Comparison of ENCODE assay signal across 12 cellular contexts in the genomic region with DNA sequence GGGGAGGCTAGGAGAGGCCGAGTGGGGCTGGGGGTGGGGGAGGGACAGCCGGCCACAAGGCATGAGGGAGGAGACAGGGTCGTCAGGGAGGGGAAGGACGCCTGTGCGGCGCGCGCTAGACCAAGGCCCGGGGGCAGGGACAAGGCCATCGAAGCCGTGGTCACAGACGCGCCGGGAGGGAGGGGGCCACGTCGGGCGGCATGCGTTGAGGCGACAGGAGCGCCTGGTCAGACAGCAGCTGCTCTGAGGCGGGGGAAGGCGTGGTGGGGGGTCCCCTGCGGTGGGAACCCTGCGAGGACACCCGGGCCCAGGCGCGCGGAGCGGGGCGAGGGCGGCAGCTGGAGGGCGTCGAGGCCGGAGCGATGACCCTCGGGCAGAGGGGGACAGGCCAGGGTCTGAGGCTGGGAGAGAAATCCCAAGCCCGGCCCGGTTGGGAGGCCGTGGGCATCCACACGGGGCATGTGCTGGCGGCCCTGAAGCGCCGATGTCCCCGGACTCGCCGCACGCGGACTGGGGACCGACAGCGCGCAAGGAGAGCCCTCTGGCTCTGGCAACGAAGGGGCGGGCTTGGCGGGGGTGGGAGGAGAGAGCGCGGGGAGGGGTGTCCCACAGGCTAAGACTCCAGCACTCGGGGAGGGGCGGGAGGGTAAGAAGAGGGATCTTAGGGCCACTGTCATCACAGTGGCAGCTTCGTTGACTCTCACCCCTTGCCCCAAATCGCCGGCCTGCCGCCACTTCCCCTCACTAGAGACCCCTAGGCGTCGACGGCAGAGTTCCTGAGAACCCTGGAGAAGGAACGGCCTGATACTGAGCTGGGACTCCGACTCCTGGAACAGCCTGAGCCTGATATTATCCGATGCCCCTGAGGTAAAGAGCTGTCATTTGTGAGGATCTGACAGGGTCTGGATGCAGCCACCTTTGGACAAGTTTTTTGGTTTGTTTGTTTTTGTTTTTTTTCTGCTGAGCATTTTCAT. TPM values are rescaled to one million over a fixed set of nuclear protein-coding genes. Genes with fewer than 3 reads are reported as not detected.
DNase-seq lines count a peak whose midpoint lies in the region; ATAC-seq and TF ChIP-seq lines count a peak whose summit lies in the region.
"Had no signal": no experiment of that assay in that cellular context is flagged by ENCODE, and none has a peak within 500 bp of the region (broad histone marks: within the 10 kb centered on the region; RNA-seq: fewer than 3 reads in every experiment).

No MANE protein-coding gene starts in this region.

- CTCF ChIA-PET in CD4-positive, alpha-beta memory T cell (lab: Charles Lee; ENCODE audit: partially characterized antibody), result interaction anchor here (0.5 to 1.6 kb wide), 4 partner anchors 12 to 476 kb away, joined by 3 read pairs; no protein-coding TSS in a partner anchor
- CTCF ChIA-PET in HEK293T (lab: Yijun Ruan, JAX), result no interaction called here

- H3K27ac ChIP-seq in CD4-positive, alpha-beta memory T cell (ENCODE audit: low read depth, low read length), result no peak overlapping the region

- H3K4me1 Mint-ChIP-seq in CD4-positive, alpha-beta memory T cell, result peaks cover 12 to 28% (median 20%) of the 10 kb centered on the region in 4 donors
- peaks cover 5% of the 10 kb centered on the region for H3K4me1 Mint-ChIP-seq in endothelial cell (ENCODE audit: unreplicated experiment)
- peaks cover 24 to 31% of the 10 kb centered on the region in 2 donors for H3K4me1 Mint-ChIP-seq in natural killer cell treated with Interleukin-12 subunit alpha and Interleukin-12 subunit beta and Interleukin-15 and Interleukin-18, amount 100 ng/mL, for 72 hours (ENCODE audit: low read depth in 2 of 2)

- H3K36me3 Mint-ChIP-seq in CD4-positive, alpha-beta memory T cell, result no peaks in the 10 kb centered on the region
- peaks cover 10% of the 10 kb centered on the region for H3K36me3 Mint-ChIP-seq in endothelial cell (ENCODE audit: low read depth, unreplicated experiment)
- peaks cover 6% of the 10 kb centered on the region for H3K36me3 Mint-ChIP-seq in natural killer cell treated with Interleukin-12 subunit alpha and Interleukin-12 subunit beta and Interleukin-15 and Interleukin-18, amount 100 ng/mL, for 72 hours

- POLR2A ChIA-PET in CD4-positive, alpha-beta memory T cell (lab: Charles Lee; ENCODE audit: partially characterized antibody), result interaction anchor here (1.0 to 1.8 kb wide), 3 partner anchors 15 to 53 kb away, joined by 3 to 14 read pairs (median 5); partner anchors contain the start of genes PCED1A and VPS16
- POLR2A ChIA-PET in HEK293T (lab: Yijun Ruan, JAX), result no interaction called here

- no peaks in the 10 kb centered on the region for H3K9me3 ChIP-seq in CD4-positive, alpha-beta memory T cell (ENCODE audit: control insufficient read depth in 1 of 2, low read length in 2 of 2)

- ATAC-seq in natural killer cell treated with Interleukin-12 subunit alpha and Interleukin-12 subunit beta and Interleukin-15 and Interleukin-18, amount 100 ng/mL, for 72 hours, result peak; percentile 27 to 34

- no peaks in the 10 kb centered on the region for H3K36me3 ChIP-seq in CD4-positive, alpha-beta memory T cell (ENCODE audit: insufficient read depth, low read length)

- intact Hi-C loops in CD4-positive, alpha-beta memory T cell (cut with micrococcal nuclease), result no loop called here

- H3K4me1 ChIP-seq in CD4-positive, alpha-beta memory T cell (ENCODE audit: insufficient read depth, low read length), result peaks cover 17% of the 10 kb centered on the region

- H3K27me3 ChIP-seq in CD4-positive, alpha-beta memory T cell (ENCODE audit: insufficient read depth, low read length), result peaks cover 5% of the 10 kb centered on the region

- H3K27me3 Mint-ChIP-seq in CD4-positive, alpha-beta memory T cell, result peaks cover 10 to 11% of the 10 kb centered on the region in 2 donors
- H3K27me3 Mint-ChIP-seq in endothelial cell (ENCODE audit: unreplicated experiment), result peaks cover 20% of the 10 kb centered on the region
- peaks cover 14 to 19% of the 10 kb centered on the region in 2 donors for H3K27me3 Mint-ChIP-seq in natural killer cell treated with Interleukin-12 subunit alpha and Interleukin-12 subunit beta and Interleukin-15 and Interleukin-18, amount 100 ng/mL, for 72 hours

- DNase-seq in CD4-positive, alpha-beta memory T cell, result no peak
- peak; percentile 6 for DNase-seq in HEK293T (ENCODE audit: extremely low spot score)
- DNase-seq in endothelial cell (ENCODE audit: low spot score), result no peak
- no peak for DNase-seq in natural killer cell treated with Interleukin-12 subunit alpha and Interleukin-12 subunit beta and Interleukin-15 and Interleukin-18, amount 100 ng/mL, for 72 hours (ENCODE audit: low spot score)
- DNase-seq in SKM-1 (lab: John Stamatoyannopoulos, UW; ENCODE audit: unreplicated experiment), result no peak
- no peak for DNase-seq in globus pallidus (ENCODE audit: low spot score)
- DNase-seq in NCI-H446 (lab: John Stamatoyannopoulos, UW), result no peak
- DNase-seq: activated CD4-positive, alpha-beta T cell treated with anti-CD3 and anti-CD28 coated beads for 1 hour; DMS79; NCI-H2029 treated with DMSO at 0.1 percent for 48 hours had no signal

- H3K27ac Mint-ChIP-seq in CD4-positive, alpha-beta memory T cell, result peak overlapping the region in 3 of 7 donors; percentile 36 to 61 (median 57)
- no peak overlapping the region for H3K27ac Mint-ChIP-seq in endothelial cell (ENCODE audit: unreplicated experiment)
- H3K27ac Mint-ChIP-seq in natural killer cell treated with Interleukin-12 subunit alpha and Interleukin-12 subunit beta and Interleukin-15 and Interleukin-18, amount 100 ng/mL, for 72 hours, result peak overlapping the region in 1 of 2 donors; percentile 18

- H3K9me3 Mint-ChIP-seq in CD4-positive, alpha-beta memory T cell, result no peaks in the 10 kb centered on the region
- peaks cover 4% of the 10 kb centered on the region for H3K9me3 Mint-ChIP-seq in endothelial cell (ENCODE audit: unreplicated experiment)
- no peaks in the 10 kb centered on the region for H3K9me3 Mint-ChIP-seq in natural killer cell treated with Interleukin-12 subunit alpha and Interleukin-12 subunit beta and Interleukin-15 and Interleukin-18, amount 100 ng/mL, for 72 hours

- peak overlapping the region; percentile 54 to 81 (median 68) for H3K4me3 Mint-ChIP-seq in CD4-positive, alpha-beta memory T cell
- peak overlapping the region; percentile 32 for H3K4me3 Mint-ChIP-seq in endothelial cell (ENCODE audit: unreplicated experiment)
- peak overlapping the region; percentile 77 for H3K4me3 Mint-ChIP-seq in natural killer cell treated with Interleukin-12 subunit alpha and Interleukin-12 subunit beta and Interleukin-15 and Interleukin-18, amount 100 ng/mL, for 72 hours

- no peak for TF ChIP-seq CTCF in endothelial cell (IDR thresholded peaks at IDR 0.05; ENCODE audit: unreplicated experiment)

- H3K4me3 ChIP-seq in CD4-positive, alpha-beta memory T cell (ENCODE audit: low read length in 2 of 2), result peak overlapping the region in 1 of 2 donors; percentile 17

TF ChIP-seq in HEK293T, 16 proteins besides CTCF, POLR2A, EP300 and RAD21 (continues in another document):
- no peak for TF ChIP-seq ARNT (IDR thresholded peaks at IDR 0.05)
- TF ChIP-seq TARDBP (IDR thresholded peaks at IDR 0.05), result no peak
- no peak for TF ChIP-seq L3MBTL2 (conservative IDR thresholded peaks at IDR 0.05)
- TF ChIP-seq FOXA1 (IDR thresholded peaks at IDR 0.05), result no peak
- TF ChIP-seq CTBP1 (IDR thresholded peaks at IDR 0.05; ENCODE audit: borderline replicate concordance), result no peak
- TF ChIP-seq FOXK2 (IDR thresholded peaks at IDR 0.05), result no peak
- TF ChIP-seq ELF4 (IDR thresholded peaks at IDR 0.05), result no peak
- TF ChIP-seq NFRKB (IDR thresholded peaks at IDR 0.05), result no peak
- TF ChIP-seq FOXM1 (IDR thresholded peaks at IDR 0.05; ENCODE audit: borderline replicate concordance), result no peak
- no peak for TF ChIP-seq LEF1 (IDR thresholded peaks at IDR 0.05; ENCODE audit: borderline replicate concordance)
- no peak for TF ChIP-seq SUZ12 (IDR thresholded peaks at IDR 0.05)
- TF ChIP-seq SP1 (IDR thresholded peaks at IDR 0.05), result no peak
- no peak for TF ChIP-seq HDGF (IDR thresholded peaks at IDR 0.05; ENCODE audit: borderline replicate concordance)
- TF ChIP-seq BHLHE40 (IDR thresholded peaks at IDR 0.05; ENCODE audit: borderline replicate concordance), result no peak
- TF ChIP-seq PKNOX1 (IDR thresholded peaks at IDR 0.05), result no peak

RNA-seq across cellular contexts. Expression of gene TMEM239, which starts 5.0 kb away (rescaled TPM):
- not detected for total RNA-seq in CD4-positive, alpha-beta memory T cell
- polyA plus RNA-seq in CD4-positive, alpha-beta memory T cell, result not detected
- not detected for total RNA-seq in endothelial cell (ENCODE audit: unreplicated experiment)
- not detected for total RNA-seq in natural killer cell treated with Interleukin-12 subunit alpha and Interleukin-12 subunit beta and Interleukin-15 and Interleukin-18, amount 100 ng/mL, for 72 hours
- total RNA-seq: epithelial cell of proximal tubule, RPMI7951 had no signal

RNA-seq across cellular contexts. Expression of gene C20orf141, which starts 6.4 kb away (rescaled TPM):
- total RNA-seq in CD4-positive, alpha-beta memory T cell, result not detected
- polyA plus RNA-seq in CD4-positive, alpha-beta memory T cell, result not detected
- total RNA-seq in endothelial cell (ENCODE audit: unreplicated experiment), result not detected
- total RNA-seq in natural killer cell treated with Interleukin-12 subunit alpha and Interleukin-12 subunit beta and Interleukin-15 and Interleukin-18, amount 100 ng/mL, for 72 hours, result not detected
- total RNA-seq: epithelial cell of proximal tubule, RPMI7951 had no signal

RNA-seq across cellular contexts. Expression of gene PCED1A, which starts 19.3 kb away (rescaled TPM):
- total RNA-seq in CD4-positive, alpha-beta memory T cell, result 10 to 100 TPM; 82.8 to 83.1 TPM
- 10 to 100 TPM; 17.9 to 18.1 TPM for polyA plus RNA-seq in CD4-positive, alpha-beta memory T cell
- total RNA-seq in endothelial cell (ENCODE audit: unreplicated experiment), result 30.9 TPM
- 10 to 100 TPM; 53.8 to 62.6 TPM for total RNA-seq in natural killer cell treated with Interleukin-12 subunit alpha and Interleukin-12 subunit beta and Interleukin-15 and Interleukin-18, amount 100 ng/mL, for 72 hours

RNA-seq across cellular contexts. Expression of gene VPS16, which starts 19.4 kb away (rescaled TPM):
- total RNA-seq in CD4-positive, alpha-beta memory T cell, result 10 to 100 TPM; 57.2 to 61.1 TPM
- polyA plus RNA-seq in CD4-positive, alpha-beta memory T cell, result 10 to 100 TPM; 38.3 to 44.6 TPM
- 43.3 TPM for total RNA-seq in endothelial cell (ENCODE audit: unreplicated experiment)
- total RNA-seq in natural killer cell treated with Interleukin-12 subunit alpha and Interleukin-12 subunit beta and Interleukin-15 and Interleukin-18, amount 100 ng/mL, for 72 hours, result 100 to 1,000 TPM in 1 of 2 donors, 10 to 100 TPM in 1; 88.0 to 101 TPM

RNA-seq across cellular contexts. Expression of gene CPXM1, which starts 20.8 kb away (rescaled TPM):
- total RNA-seq in CD4-positive, alpha-beta memory T cell, result not detected
- polyA plus RNA-seq in CD4-positive, alpha-beta memory T cell, result not detected
- 139 TPM for total RNA-seq in endothelial cell (ENCODE audit: unreplicated experiment)
- 10 to 100 TPM; 47.8 to 53.5 TPM for total RNA-seq in natural killer cell treated with Interleukin-12 subunit alpha and Interleukin-12 subunit beta and Interleukin-15 and Interleukin-18, amount 100 ng/mL, for 72 hours
- total RNA-seq: RPMI7951 had no signal
